In genomic region chr19:43476606-43477005, GRCh38 we compare ENCODE assay signal across 12 cellular contexts. TPM values are rescaled to one million over a fixed set of nuclear protein-coding genes. Genes with fewer than 3 reads are reported as not detected.
DNase-seq lines count a peak whose midpoint lies in the region; TF ChIP-seq lines count a peak whose summit lies in the region.
"Had no signal": no experiment of that assay in that cellular context is flagged by ENCODE, and none has a peak within 500 bp of the region (broad histone marks: within the 10 kb centered on the region; RNA-seq: fewer than 3 reads in every experiment).

No MANE protein-coding gene starts in this region.

- POLR2A ChIA-PET in AG04449 (lab: Yijun Ruan, JAX), result no interaction called here
- POLR2A ChIA-PET in HEK293 (lab: Yijun Ruan, JAX), result interaction anchor here (0.9 to 1.8 kb wide), 3 partner anchors 13 to 25 kb away, joined by 3 to 4 read pairs (median 3); no protein-coding TSS in a partner anchor

- H3K23ac ChIP-seq in mesenchymal stem cell (ENCODE audit: low read length in 2 of 2), result no peak overlapping the region

- H3K18ac ChIP-seq in mesenchymal stem cell (ENCODE audit: low read depth in 1 of 2, low read length in 2 of 2), result no peak overlapping the region

- H3K4me2 ChIP-seq in mesenchymal stem cell (ENCODE audit: low read length, poor library complexity, severe bottlenecking), result no peak overlapping the region

- H2BK15ac ChIP-seq in mesenchymal stem cell (ENCODE audit: low read depth, poor library complexity, severe bottlenecking), result no peak overlapping the region

- no peaks in the 10 kb centered on the region for H3K79me1 ChIP-seq in mesenchymal stem cell (replicated peaks; ENCODE audit: low read length, poor library complexity, severe bottlenecking)

- H3K27ac ChIP-seq in HEK293 (ENCODE audit: extremely low read depth, low read depth, low read length), result 0 out of 2 replicates have a peak overlapping the region, but pooled peaks have one; percentile 8
- peak overlapping the region; percentile 25 for H3K27ac ChIP-seq in colonic mucosa
- no peak overlapping the region for H3K27ac ChIP-seq in mesenchymal stem cell (ENCODE audit: low read length, poor library complexity, severe bottlenecking)
- H3K27ac ChIP-seq in dorsolateral prefrontal cortex, result peak overlapping the region in 14 of 59 donors; percentile 7 to 89 (median 82)

- no peak overlapping the region for H4K91ac ChIP-seq in mesenchymal stem cell (ENCODE audit: low read length)

- TF ChIP-seq CTCF in AG04449 (IDR thresholded peaks at IDR 0.05; ENCODE audit: insufficient read depth, low read length, missing control alignments) (no peak), HEK293 (tag by site-specific recombination; IDR thresholded peaks at IDR 0.05) (no peak), colonic mucosa (IDR thresholded peaks at IDR 0.05) (no peak), dorsolateral prefrontal cortex (IDR thresholded peaks at IDR 0.05 in 54 of 56, conservative IDR thresholded peaks at IDR 0.05 in 2 of 56; ENCODE audit: low read depth in 1 of 56, partially characterized antibody in 56 of 56) (no peak), GM20000 (IDR thresholded peaks at IDR 0.05; ENCODE audit: extremely low read depth, missing control alignments) (no peak)

- no peak overlapping the region for H2AK5ac ChIP-seq in mesenchymal stem cell (ENCODE audit: low read length, severe bottlenecking)

- no peak overlapping the region for H3K4me3 ChIP-seq in AG04449 (ENCODE audit: low read depth, low read length)
- H3K4me3 ChIP-seq in HEK293 (ENCODE audit: low read depth, low read length), result no peak overlapping the region
- H3K4me3 ChIP-seq in colonic mucosa, result no peak overlapping the region
- no peak overlapping the region for H3K4me3 ChIP-seq in mesenchymal stem cell (ENCODE audit: insufficient read depth in 1 of 2, low read depth in 1 of 2, low read length in 2 of 2)
- H3K4me3 ChIP-seq in dorsolateral prefrontal cortex, result no peak overlapping the region

- H3K36me3 ChIP-seq in HEK293 (ENCODE audit: control insufficient read depth in 2 of 2, insufficient read depth in 1 of 2, low read length in 2 of 2) (peaks cover 0 to 3% of the 10 kb centered on the region in 2 experiments; a peak in 1 of 3 replicates), colonic mucosa (no peaks in the 10 kb centered on the region), mesenchymal stem cell (ENCODE audit: control insufficient read depth in 1 of 2, insufficient read depth in 2 of 2, low read depth in 1 of 2, low read length in 2 of 2) (peaks cover 0 to 15% of the 10 kb centered on the region in 2 experiments)
- H3K36me3 ChIP-seq: BE2C had no signal

- DNase-seq in AG04449 (ENCODE audit: low read depth, low spot score) (peak; percentile 51), colonic mucosa (no peak), mesenchymal stem cell (peak; percentile 63), dorsolateral prefrontal cortex (no peak), GM20000 (ENCODE audit: low spot score) (no peak), occipital lobe (lab: John Stamatoyannopoulos, UW) (no peak), anterior cingulate cortex (lab: John Stamatoyannopoulos, UW) (no peak)
- DNase-seq: activated CD8-positive, alpha-beta memory T cell treated with anti-CD3 and anti-CD28 coated beads, Interleukin-2, amount 50 U/mL, for 4 hours; aorta; BE2C; NCI-H226 had no signal

- no peak overlapping the region for H2AFZ ChIP-seq in mesenchymal stem cell (ENCODE audit: low read depth, low read length)

- intact Hi-C loops in colonic mucosa (cut with DNase I), result no loop called here
- intact Hi-C loops in dorsolateral prefrontal cortex (cut with DNase I), result no loop called here

- no peak overlapping the region for H2BK12ac ChIP-seq in mesenchymal stem cell (ENCODE audit: low read length in 2 of 2)

- H3K9me3 ChIP-seq in HEK293 (ENCODE audit: control insufficient read depth, insufficient read depth, low read depth, low read length) (no peaks in the 10 kb centered on the region), colonic mucosa (no peaks in the 10 kb centered on the region), mesenchymal stem cell (ENCODE audit: control insufficient read depth, low read length) (no peaks in the 10 kb centered on the region)
- H3K9me3 ChIP-seq: BE2C had no signal

- no peak overlapping the region for H3K4ac ChIP-seq in mesenchymal stem cell (ENCODE audit: low read depth in 1 of 2, low read length in 2 of 2)

- CTCF ChIA-PET in AG04449 (lab: Yijun Ruan, JAX) (interaction anchor here (0.8 to 1.2 kb wide), 2 partner anchors 21 to 42 kb away, joined by 3 read pairs; no protein-coding TSS in a partner anchor), HEK293 (lab: Yijun Ruan, JAX) (interaction anchor here (0.7 to 0.8 kb wide), 4 partner anchors 11 to 1774 kb away, joined by 3 to 5 read pairs (median 3); no protein-coding TSS in a partner anchor)

- H3K4me1 ChIP-seq in HEK293 (ENCODE audit: control insufficient read depth, insufficient read depth, low read length), result peaks cover 7% of the 10 kb centered on the region
- H3K4me1 ChIP-seq in colonic mucosa, result peaks cover 4% of the 10 kb centered on the region
- H3K4me1 ChIP-seq in mesenchymal stem cell (ENCODE audit: control insufficient read depth, insufficient read depth, low read depth, low read length), result peaks cover 5% of the 10 kb centered on the region
- H3K4me1 ChIP-seq: BE2C had no signal

- H2BK120ac ChIP-seq in mesenchymal stem cell (ENCODE audit: low read depth, low read length), result no peak overlapping the region

- H3K9ac ChIP-seq in colonic mucosa (ENCODE audit: low read depth in 2 of 2, low read length in 2 of 2) (no peak overlapping the region), mesenchymal stem cell (ENCODE audit: low read length) (no peak overlapping the region)

- H2BK5ac ChIP-seq in mesenchymal stem cell (ENCODE audit: low read depth, low read length, poor library complexity, severe bottlenecking), result no peak overlapping the region

- H4K8ac ChIP-seq in mesenchymal stem cell (ENCODE audit: low read length), result no peak overlapping the region

- no peak overlapping the region for H3K14ac ChIP-seq in mesenchymal stem cell (ENCODE audit: low read length in 2 of 2)

- H3K27me3 ChIP-seq in colonic mucosa (no peaks in the 10 kb centered on the region), mesenchymal stem cell (ENCODE audit: control insufficient read depth in 1 of 2, insufficient read depth in 1 of 2, low read length in 2 of 2) (no peaks in the 10 kb centered on the region), dorsolateral prefrontal cortex (no peaks in the 10 kb centered on the region)
- H3K27me3 ChIP-seq: BE2C had no signal

TF ChIP-seq in HEK293, 187 proteins besides CTCF, POLR2A, EP300 and RAD21:
- TF ChIP-seq ZNF148 (tag by site-specific recombination; IDR thresholded peaks at IDR 0.05; ENCODE audit: borderline replicate concordance) (no peak), ZNF610 (tag by site-specific recombination; IDR thresholded peaks at IDR 0.05; ENCODE audit: borderline replicate concordance) (no peak), ZNF791 (tag by site-specific recombination; IDR thresholded peaks at IDR 0.05) (no peak), ZNF654 (tag by site-specific recombination; IDR thresholded peaks at IDR 0.05; ENCODE audit: low read depth) (no peak), PRDM1 (tag by site-specific recombination; IDR thresholded peaks at IDR 0.05) (peak; percentile 70)

RNA-seq across cellular contexts. Expression of gene LYPD3, which starts 11.2 kb away (rescaled TPM):
- total RNA-seq in colonic mucosa, result under 1 TPM; 0.42 to 0.59 TPM
- 0.54 TPM for polyA plus RNA-seq in mesenchymal stem cell (2013, experiment 1 of 2)
- polyA plus RNA-seq in mesenchymal stem cell (2013, experiment 2 of 2), result 0.55 TPM
- 1 to 10 TPM in 7 of 120 experiments, under 1 TPM in 63, not detected in 50; 0.26 to 2.0 (median 0.53) TPM for total RNA-seq in dorsolateral prefrontal cortex
- total RNA-seq in occipital lobe, result not detected

RNA-seq across cellular contexts. Expression of gene PHLDB3, which starts 27.9 kb away (rescaled TPM):
- total RNA-seq in colonic mucosa (10 to 100 TPM in 1 of 2 donors, 1 to 10 TPM in 1; 6.8 to 24.0 TPM), dorsolateral prefrontal cortex (10 to 100 TPM in 65 of 120 experiments, 1 to 10 TPM in 55; 4.6 to 20.8 (median 10.2) TPM), occipital lobe (2.8 TPM)
- polyA plus RNA-seq in mesenchymal stem cell (2013, experiment 1 of 2), result 6.6 TPM
- polyA plus RNA-seq in mesenchymal stem cell (2013, experiment 2 of 2), result 6.1 TPM

RNA-seq across cellular contexts. Expression of gene ETHE1, which starts 50.4 kb away (rescaled TPM):
- 100 to 1,000 TPM; 482 to 569 TPM for total RNA-seq in colonic mucosa
- polyA plus RNA-seq in mesenchymal stem cell (2013, experiment 1 of 2), result 44.4 TPM
- 43.3 TPM for polyA plus RNA-seq in mesenchymal stem cell (2013, experiment 2 of 2)
- total RNA-seq in dorsolateral prefrontal cortex, result 10 to 100 TPM; 12.3 to 24.7 (median 17.2) TPM
- 16.8 TPM for total RNA-seq in occipital lobe

RNA-seq across cellular contexts. Expression of gene ZNF575, which starts 56.4 kb away (rescaled TPM):
- total RNA-seq in colonic mucosa, result 10 to 100 TPM in 1 of 2 donors, 1 to 10 TPM in 1; 6.4 to 11.3 TPM
- 2.8 TPM for polyA plus RNA-seq in mesenchymal stem cell (2013, experiment 1 of 2)
- polyA plus RNA-seq in mesenchymal stem cell (2013, experiment 2 of 2), result 3.0 TPM
- total RNA-seq in dorsolateral prefrontal cortex, result 10 to 100 TPM in 21 of 120 experiments, 1 to 10 TPM in 99; 4.4 to 14.3 (median 8.2) TPM
- total RNA-seq in occipital lobe, result 0.62 TPM

Comparison
In these comparisons a context has a peak if more than half of its experiments do, and no peak if none do; other contexts are left out.
1. DNase-seq: peak in AG04449 (single experiment) and mesenchymal stem cell (single experiment); none in colonic mucosa (single experiment), dorsolateral prefrontal cortex (0 of 10), GM20000 (single experiment), occipital lobe (single experiment) and anterior cingulate cortex (0 of 58).
2. RNA of gene ETHE1, which starts 50.4 kb away (total RNA-seq): 482 to 569 TPM in colonic mucosa; 12.3 to 24.7 TPM in dorsolateral prefrontal cortex and 16.8 TPM in occipital lobe (single experiment); every median in the first group is over 10 times any median in the second.